Comparison of ENCODE assay signal across 21 cellular contexts in genomic region chrX:16770970-16771482, GRCh38. TPM values are rescaled to one million over a fixed set of nuclear protein-coding genes. Genes with fewer than 3 reads are reported as not detected.
DNase-seq lines count a peak whose midpoint lies in the region; ATAC-seq, FAIRE-seq and TF ChIP-seq lines count a peak whose summit lies in the region.
"Had no signal": no experiment of that assay in that cellular context is flagged by ENCODE, and none has a peak within 500 bp of the region (broad histone marks: within the 10 kb centered on the region; RNA-seq: fewer than 3 reads in every experiment).

No MANE protein-coding gene starts in this region.

- H2BK5ac ChIP-seq in H1 (ENCODE audit: low read depth, low read length): peak overlapping the region; percentile 66; the same call in 1 of the 2 replicates

- no peak overlapping the region for H3K4me3 Mint-ChIP-seq in neural progenitor cell
- H3K4me3 Mint-ChIP-seq: activated CD8-positive, alpha-beta T cell treated with anti-CD3 and anti-CD28 coated beads for 36 hours; CD4-positive, CD25-positive, alpha-beta regulatory T cell; immature natural killer cell; natural killer cell had no signal

- no peaks in the 10 kb centered on the region for H3K9me3 ChIP-seq in HUES64 (ENCODE audit: insufficient read depth, low read depth, low read length)
- H3K9me3 ChIP-seq in H1 (ENCODE audit: insufficient read depth in 2 of 2, low read depth in 1 of 2, low read length in 1 of 2): peaks cover 2 to 5% of the 10 kb centered on the region in 2 experiments; a peak in 1 of 4 replicates
- no peaks in the 10 kb centered on the region for H3K9me3 ChIP-seq in neural progenitor cell (ENCODE audit: low read depth)
- H3K9me3 ChIP-seq: left ventricle myocardium inferior, pancreas, thoracic aorta had no signal

- H3K4me1 Mint-ChIP-seq in neural progenitor cell: peaks cover 14% of the 10 kb centered on the region
- H3K4me1 Mint-ChIP-seq: CD4-positive, CD25-positive, alpha-beta regulatory T cell; immature natural killer cell; natural killer cell had no signal

- no peak for TF ChIP-seq RAD21 in H1 (IDR thresholded peaks at IDR 0.05 in 1 of 2, conservative IDR thresholded peaks at IDR 0.05 in 1 of 2; ENCODE audit: low read depth in 2 of 2, low read length in 2 of 2)

- POLR2A ChIA-PET in H1 (lab: Charles Lee; ENCODE audit: partially characterized antibody): interaction anchor here (0.6 to 1.9 kb wide), 10 partner anchors 8 to 288 kb away, joined by 3 to 9 read pairs (median 4); partner anchors contain the start of genes CTPS2 and SYAP1

- no peak for FAIRE-seq in H1 (lab: Jason Lieb, UNC)
- FAIRE-seq: pancreas had no signal

- peak overlapping the region; percentile 79 for H3K27ac Mint-ChIP-seq in neural progenitor cell
- H3K27ac Mint-ChIP-seq: activated CD8-positive, alpha-beta T cell treated with anti-CD3 and anti-CD28 coated beads for 36 hours; CD4-positive, CD25-positive, alpha-beta regulatory T cell; immature natural killer cell; natural killer cell had no signal

- no peak overlapping the region for H2BK120ac ChIP-seq in H1 (replicated peaks; ENCODE audit: low read depth, low read length)

- TF ChIP-seq POLR2A in H1 (IDR thresholded peaks at IDR 0.05; ENCODE audit: control extremely low read depth in 1 of 2, low read depth in 2 of 2, low read length in 2 of 2): no peak

- H3K36me3 ChIP-seq in HUES64 (ENCODE audit: insufficient read depth, low read length): no peaks in the 10 kb centered on the region
- H3K36me3 ChIP-seq in H1 (ENCODE audit: control insufficient read depth in 2 of 4, insufficient read depth in 4 of 4, low read length in 3 of 4): no peaks in the 10 kb centered on the region
- no peaks in the 10 kb centered on the region for H3K36me3 ChIP-seq in neural progenitor cell
- H3K36me3 ChIP-seq: left ventricle myocardium inferior, pancreas, thoracic aorta had no signal

- no peak overlapping the region for H3K14ac ChIP-seq in H1 (ENCODE audit: insufficient read length)

- H3K4me2 ChIP-seq in H1 (ENCODE audit: insufficient read depth in 1 of 2, low read depth in 2 of 2, low read length in 2 of 2): peak overlapping the region in 1 of 2 experiments; percentile 32; a peak in 2 of 4 replicates
- no peak overlapping the region for H3K4me2 ChIP-seq in neural progenitor cell

- H3K4ac ChIP-seq in H1 (replicated peaks; ENCODE audit: insufficient read length, low read depth, low read length): no peak overlapping the region

- H4K5ac ChIP-seq in H1 (ENCODE audit: insufficient read length, low read depth, low read length): peak overlapping the region; percentile 65

- no peak for TF ChIP-seq EP300 in H1 (IDR thresholded peaks at IDR 0.05; ENCODE audit: borderline replicate concordance in 1 of 2, low read depth in 2 of 2, low read length in 2 of 2)

- no peaks in the 10 kb centered on the region for H4K20me1 ChIP-seq in H1 (replicated peaks in 1 of 2; ENCODE audit: control insufficient read depth in 1 of 2, insufficient read depth in 2 of 2, low read length in 2 of 2)
- no peaks in the 10 kb centered on the region for H4K20me1 ChIP-seq in neural progenitor cell (ENCODE audit: low read depth)

- H3K18ac ChIP-seq in H1 (ENCODE audit: extremely low read depth, low read length): no peak overlapping the region

- peak overlapping the region; percentile 48; the same call in 1 of the 2 replicates for H2BK20ac ChIP-seq in H1 (ENCODE audit: low read length)

- H3K9ac ChIP-seq in HUES64 (ENCODE audit: low read depth, low read length) (peak overlapping the region; percentile 80; the same call in 1 of the 2 replicates), H1 (replicated peaks in 1 of 4; ENCODE audit: extremely low read depth in 1 of 4, low read depth in 3 of 4, low read length in 3 of 4) (no peak overlapping the region), neural progenitor cell (no peak overlapping the region)

- H3K36me3 Mint-ChIP-seq in neural progenitor cell: no peaks in the 10 kb centered on the region
- H3K36me3 Mint-ChIP-seq: CD4-positive, CD25-positive, alpha-beta regulatory T cell; immature natural killer cell; natural killer cell had no signal

- H4K91ac ChIP-seq in H1 (replicated peaks; ENCODE audit: insufficient read length, low read length): no peak overlapping the region

- peak overlapping the region; percentile 98 for H3K27ac ChIP-seq in HUES64 (ENCODE audit: low read depth, low read length)
- peak overlapping the region; percentile 52; the same call in 1 of the 2 replicates for H3K27ac ChIP-seq in H1 (ENCODE audit: low read depth, low read length)
- peak overlapping the region; percentile 99 for H3K27ac ChIP-seq in neural progenitor cell
- H3K27ac ChIP-seq: left ventricle myocardium inferior, pancreas, thoracic aorta had no signal

- no peak overlapping the region for H2BK12ac ChIP-seq in H1 (ENCODE audit: low read depth, low read length)

- H3K23me2 ChIP-seq in H1 (ENCODE audit: low read depth, low read length): no peaks in the 10 kb centered on the region

- TF ChIP-seq CTCF in H1 (IDR thresholded peaks at IDR 0.05; ENCODE audit: control extremely low read depth in 1 of 3, insufficient read depth in 1 of 3, low read depth in 1 of 3, low read length in 3 of 3): no peak
- TF ChIP-seq CTCF in neural progenitor cell (IDR thresholded peaks at IDR 0.05): no peak

- no peak overlapping the region for H2AFZ ChIP-seq in H1 (ENCODE audit: low read length)
- H2AFZ ChIP-seq in neural progenitor cell (replicated peaks): no peak overlapping the region

- no peak overlapping the region for H4K8ac ChIP-seq in H1 (ENCODE audit: extremely low read depth, insufficient read depth, low read length)

- H3K23ac ChIP-seq in H1 (ENCODE audit: insufficient read length): no peak overlapping the region

- DNase-seq in Daoy (ENCODE audit: low read depth) (peak; percentile 1), H1 (ENCODE audit: low read depth in 1 of 2, low spot score in 2 of 2) (no peak), neural progenitor cell (ENCODE audit: low spot score) (no peak), activated gamma-delta T cell (lab: John Stamatoyannopoulos, UW) (no peak), dermis blood vessel endothelial cell (no peak)
- DNase-seq: activated effector memory CD4-positive, alpha-beta T cell treated with anti-CD3 and anti-CD28 coated beads, Interleukin-2, amount 50 U/mL, for 16 hours; CD4-positive, CD25-positive, alpha-beta regulatory T cell; cerebellar nuclear complex; immature natural killer cell; left ventricle myocardium inferior; midbrain; natural killer cell; NCI-H1092 treated with DMSO at 0.1 percent for 48 hours; pancreas; stimulated activated CD4-positive, alpha-beta T cell treated with anti-CD3 and anti-CD28 coated beads, Interleukin-4, amount 100 ng/mL, for 4 hours; stimulated activated naive CD8-positive, alpha-beta T cell treated with anti-CD3 and anti-CD28 coated beads, Interleukin-15, Interleukin-2, amounts not matched to agents 100 U/mL and 50 U/mL, for 24 hours had no signal

- H3K79me2 ChIP-seq in H1 (ENCODE audit: control insufficient read depth in 1 of 2, insufficient read depth in 2 of 2, low read length in 2 of 2) (no peaks in the 10 kb centered on the region), neural progenitor cell (ENCODE audit: low read depth) (no peaks in the 10 kb centered on the region)

- no peak overlapping the region for H2AK5ac ChIP-seq in H1 (ENCODE audit: low read depth, low read length)

- peaks cover 12% of the 10 kb centered on the region; the same call in 1 of the 2 replicates for H3K4me1 ChIP-seq in HUES64 (ENCODE audit: insufficient read depth, low read length)
- H3K4me1 ChIP-seq in H1 (replicated peaks in 1 of 4; ENCODE audit: control insufficient read depth in 3 of 4, insufficient read depth in 4 of 4, low read length in 3 of 4): peaks cover 0 to 6% (median 0%) of the 10 kb centered on the region in 4 experiments; a peak in 2 of 7 replicates
- H3K4me1 ChIP-seq in neural progenitor cell: peaks cover 11% of the 10 kb centered on the region
- H3K4me1 ChIP-seq: left ventricle myocardium inferior, pancreas had no signal

- H3K27me3 Mint-ChIP-seq in neural progenitor cell (ENCODE audit: insufficient read depth, low read depth): peaks cover 4% of the 10 kb centered on the region
- H3K27me3 Mint-ChIP-seq: activated CD8-positive, alpha-beta T cell treated with anti-CD3 and anti-CD28 coated beads for 36 hours; CD4-positive, CD25-positive, alpha-beta regulatory T cell had no signal

- H3K9me3 Mint-ChIP-seq in neural progenitor cell: peaks cover 2% of the 10 kb centered on the region
- H3K9me3 Mint-ChIP-seq: activated CD8-positive, alpha-beta T cell treated with anti-CD3 and anti-CD28 coated beads for 36 hours; immature natural killer cell; natural killer cell had no signal

- 93% methylated on average over 2 of the region's 2 CpGs for WGBS in HUES64
- 90% methylated on average over 2 of the region's 2 CpGs; no CpG with 5 or more reads in 1 of the 2 experiments for WGBS in H1 (ENCODE audit: extremely low coverage in 1 of 2, insufficient coverage in 1 of 2, insufficient read length in 1 of 2, insufficient replicate concordance in 2 of 2, low coverage in 1 of 2, low lambda C conversion rate in 2 of 2, missing lambda C conversion rate in 1 of 2), 2 experiments

- no peak for ATAC-seq in HG03439 (IDR thresholded peaks at IDR 0.05; ENCODE audit: unreplicated experiment)
- ATAC-seq: activated CD4-positive, CD25-positive, alpha-beta regulatory T cell treated with anti-CD3 and anti-CD28 coated beads, Interleukin-2, amount 50 U/mL, for 24 hours; activated CD8-positive, alpha-beta T cell treated with anti-CD3 and anti-CD28 coated beads for 36 hours; natural killer cell had no signal

- H3K79me1 ChIP-seq in H1 (ENCODE audit: low read depth, low read length): no peaks in the 10 kb centered on the region

- no peaks in the 10 kb centered on the region for H3K27me3 ChIP-seq in HUES64 (ENCODE audit: insufficient read depth, low read length)
- H3K27me3 ChIP-seq in H1 (replicated peaks in 1 of 4; ENCODE audit: control insufficient read depth in 3 of 4, extremely low read depth in 1 of 4, insufficient read depth in 3 of 4, low read length in 3 of 4): no peaks in the 10 kb centered on the region
- H3K27me3 ChIP-seq in neural progenitor cell: no peaks in the 10 kb centered on the region

- H3K56ac ChIP-seq in H1 (replicated peaks; ENCODE audit: insufficient read length, low read depth, low read length): no peak overlapping the region

- H3K4me3 ChIP-seq in HUES64 (ENCODE audit: low read length) (no peak overlapping the region), H1 (ENCODE audit: extremely low read depth in 1 of 4, insufficient read depth in 2 of 4, low read depth in 3 of 4, low read length in 4 of 4) (no peak overlapping the region), neural progenitor cell (no peak overlapping the region)
- H3K4me3 ChIP-seq: left ventricle myocardium inferior, pancreas, thoracic aorta had no signal

- H3F3A ChIP-seq in neural progenitor cell (ENCODE audit: low read depth): peaks cover 29% of the 10 kb centered on the region

- CTCF ChIA-PET in H1 (lab: Charles Lee; ENCODE audit: partially characterized antibody): interaction anchor here (0.8 to 1.2 kb wide), 2 partner anchors 9 to 55 kb away, joined by 3 to 4 read pairs; no protein-coding TSS in a partner anchor

- H2BK15ac ChIP-seq in H1 (ENCODE audit: low read length): no peak overlapping the region

RNA-seq across cellular contexts. Expression of gene TXLNG, which starts 15.2 kb away (rescaled TPM):
- 8.5 and 9.7 TPM in 2 replicates for total RNA-seq in Daoy (2014; rRNA removed; shearing (Covaris generic))
- 26.6 TPM for polyA plus RNA-seq in HUES64 (2013, experiment 1 of 2)
- 23.8 TPM for polyA plus RNA-seq in HUES64 (2013, experiment 2 of 2)
- total RNA-seq in H1 (2021; fragmentation: NEBNext Ultra II Directional; extraction: Animal tissue kit (Norgen Biotek cat#: 25700)): 42.6 and 42.9 TPM in 2 replicates
- 19.9 and 32.9 TPM in 2 replicates for polyA plus RNA-seq in H1 (2011; rRNA removed)
- polyA plus RNA-seq in H1 (2011; cell fraction: cytosol; rRNA removed): 33.0 TPM
- 14.8 TPM for polyA plus RNA-seq in H1 (2011; cell fraction: nucleus; rRNA removed)
- 19.6 to 35.8 TPM (median 23.1 TPM) in 4 replicates for polyA plus RNA-seq in H1 (2012, experiment 1 of 2)
- polyA plus RNA-seq in H1 (2012, experiment 2 of 2): 2.7 TPM
- polyA plus RNA-seq in H1 (2013, experiment 1 of 2): 36.3 TPM
- 36.9 TPM for polyA plus RNA-seq in H1 (2013, experiment 2 of 2)
- polyA minus RNA-seq in H1 (2011; rRNA and poly(A)+ RNA removed): 19.9 and 20.3 TPM in 2 replicates
- polyA minus RNA-seq in H1 (2011; cell fraction: cytosol; rRNA and poly(A)+ RNA removed): 14.1 TPM
- polyA minus RNA-seq in H1 (2011; cell fraction: nucleus; rRNA and poly(A)+ RNA removed): 22.4 TPM
- total RNA-seq in neural progenitor cell (ENCODE audit: low replicate concordance) (26.6 and 37.1 TPM in 2 replicates), dermis blood vessel endothelial cell (6.2 and 7.3 TPM in 2 replicates)

RNA-seq across cellular contexts. Expression of gene SYAP1, which starts 51.6 kb away (rescaled TPM):
- 17.3 and 25.2 TPM in 2 replicates for total RNA-seq in Daoy (2014; rRNA removed; shearing (Covaris generic))
- 10.6 TPM for polyA plus RNA-seq in HUES64 (2013, experiment 1 of 2)
- polyA plus RNA-seq in HUES64 (2013, experiment 2 of 2): 12.4 TPM
- total RNA-seq in H1 (2021; fragmentation: NEBNext Ultra II Directional; extraction: Animal tissue kit (Norgen Biotek cat#: 25700)): 20.3 and 22.8 TPM in 2 replicates
- 2.7 and 2.9 TPM in 2 replicates for polyA plus RNA-seq in H1 (2011; rRNA removed)
- 5.2 TPM for polyA plus RNA-seq in H1 (2011; cell fraction: cytosol; rRNA removed)
- 3.9 TPM for polyA plus RNA-seq in H1 (2011; cell fraction: nucleus; rRNA removed)
- polyA plus RNA-seq in H1 (2012, experiment 1 of 2): 9.4 to 13.2 TPM (median 10.0 TPM) in 4 replicates
- 2.3 TPM for polyA plus RNA-seq in H1 (2012, experiment 2 of 2)
- polyA plus RNA-seq in H1 (2013, experiment 1 of 2): 12.9 TPM
- polyA plus RNA-seq in H1 (2013, experiment 2 of 2): 12.8 TPM
- 4.1 and 4.9 TPM in 2 replicates for polyA minus RNA-seq in H1 (2011; rRNA and poly(A)+ RNA removed)
- 3.5 TPM for polyA minus RNA-seq in H1 (2011; cell fraction: cytosol; rRNA and poly(A)+ RNA removed)
- polyA minus RNA-seq in H1 (2011; cell fraction: nucleus; rRNA and poly(A)+ RNA removed): 6.3 TPM
- total RNA-seq in neural progenitor cell (ENCODE audit: low replicate concordance) (23.5 and 39.7 TPM in 2 replicates), dermis blood vessel endothelial cell (26.8 and 30.1 TPM in 2 replicates)

RNA-seq across cellular contexts. Expression of gene CTPS2, which starts 58.6 kb away (rescaled TPM):
- total RNA-seq in Daoy (2014; rRNA removed; shearing (Covaris generic)): 9.0 and 11.9 TPM in 2 replicates
- polyA plus RNA-seq in HUES64 (2013, experiment 1 of 2): 22.8 TPM
- polyA plus RNA-seq in HUES64 (2013, experiment 2 of 2): 22.1 TPM
- total RNA-seq in H1 (2021; fragmentation: NEBNext Ultra II Directional; extraction: Animal tissue kit (Norgen Biotek cat#: 25700)): 32.7 and 34.0 TPM in 2 replicates
- 11.4 and 17.1 TPM in 2 replicates for polyA plus RNA-seq in H1 (2011; rRNA removed)
- polyA plus RNA-seq in H1 (2011; cell fraction: cytosol; rRNA removed): 16.1 TPM
- polyA plus RNA-seq in H1 (2011; cell fraction: nucleus; rRNA removed): 11.5 TPM
- polyA plus RNA-seq in H1 (2012, experiment 1 of 2): 20.6 to 31.3 TPM (median 24.7 TPM) in 4 replicates
- 3.2 TPM for polyA plus RNA-seq in H1 (2012, experiment 2 of 2)
- polyA plus RNA-seq in H1 (2013, experiment 1 of 2): 14.0 TPM
- 12.9 TPM for polyA plus RNA-seq in H1 (2013, experiment 2 of 2)
- 34.7 and 44.3 TPM in 2 replicates for polyA minus RNA-seq in H1 (2011; rRNA and poly(A)+ RNA removed)
- 21.4 TPM for polyA minus RNA-seq in H1 (2011; cell fraction: cytosol; rRNA and poly(A)+ RNA removed)
- 32.1 TPM for polyA minus RNA-seq in H1 (2011; cell fraction: nucleus; rRNA and poly(A)+ RNA removed)
- total RNA-seq in neural progenitor cell (ENCODE audit: low replicate concordance) (100 and 116 TPM in 2 replicates), dermis blood vessel endothelial cell (16.5 and 20.8 TPM in 2 replicates)
